In the genomic region with DNA sequence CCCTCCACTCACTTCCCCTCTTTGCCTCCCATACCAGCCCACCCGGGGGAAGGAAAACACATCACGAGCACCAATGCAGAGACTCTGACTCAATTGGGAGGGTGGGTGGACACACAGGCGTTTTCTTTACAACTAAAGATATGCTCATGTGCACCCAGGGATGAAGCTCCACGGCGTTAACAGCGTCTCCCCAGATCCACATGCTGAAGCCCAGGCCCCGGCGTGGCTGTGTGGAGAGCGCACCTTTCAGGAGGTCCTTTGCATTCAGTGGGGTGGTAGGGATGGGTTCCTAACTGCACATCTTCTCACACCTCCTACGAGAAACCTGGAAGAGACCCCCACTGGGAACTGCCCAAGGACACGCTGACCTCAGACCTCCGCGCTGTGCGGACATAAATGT, we compare ENCODE assay signal across 7 cellular contexts.
"Had no signal": no experiment of that assay in that cellular context is flagged by ENCODE, and none has a peak within 500 bp of the region (broad histone marks: within the 10 kb centered on the region; RNA-seq: fewer than 3 reads in every experiment).

No MANE protein-coding gene starts in this region.

- H3K4me3 ChIP-seq: GM23338 had no signal

- H3K4me2 ChIP-seq: GM23338, KMS-11 had no signal

- H3K27ac Mint-ChIP-seq: GM23338, IgD-negative memory B cell had no signal

- ATAC-seq: GM23338 had no signal

- H3K27ac ChIP-seq: HL-60, KMS-11 had no signal

- H3K9ac ChIP-seq: KMS-11 had no signal

- DNase-seq: H9, HCEC 1CT, KBM-7 had no signal

- H3K4me3 Mint-ChIP-seq: GM23338, H9, IgD-negative memory B cell had no signal

- H3K9me3 Mint-ChIP-seq: GM23338, IgD-negative memory B cell had no signal

- H2AFZ ChIP-seq: GM23338 had no signal
